8 cellular contexts compared by ENCODE assay signal in genomic region chrX:54182194-54182863, GRCh38. TPM values are rescaled to one million over a fixed set of nuclear protein-coding genes. Genes with fewer than 3 reads are reported as not detected.
DNase-seq lines count a peak whose midpoint lies in the region; ATAC-seq and TF ChIP-seq lines count a peak whose summit lies in the region.

No MANE protein-coding gene starts in this region.

- peak overlapping the region; percentile 98 for H3K9ac ChIP-seq in OCI-LY3 (ENCODE audit: low read length)

- H3K27ac ChIP-seq in OCI-LY3 (ENCODE audit: low read length) = peak overlapping the region; percentile 81
- H3K27ac ChIP-seq in esophagus squamous epithelium = peak overlapping the region; percentile 87 to 95 (median 91)

- intact Hi-C loops in esophagus squamous epithelium (cut with DNase I) = no loop called here

- DNase-seq in CD1c-positive myeloid dendritic cell (ENCODE audit: extremely low spot score) (peak; percentile 50), esophagus squamous epithelium (lab: John Stamatoyannopoulos, UW) (no peak)
- peak; percentile 78 for DNase-seq in activated T-cell treated with anti-CD3 and anti-CD28 coated beads, Interleukin-2, amount 50 U/mL, for 24 hours
- DNase-seq in naive thymus-derived CD8-positive, alpha-beta T cell = peak; percentile 34 to 82 (median 54)
- peak; percentile 63 for DNase-seq in stimulated activated naive CD4-positive, alpha-beta T cell treated with Interleukin-2 at 50 U/mL for 16 hours (lab: John Stamatoyannopoulos, UW)

- H3K27me3 ChIP-seq in OCI-LY3 (ENCODE audit: low read depth, low read length) = no peaks in the 10 kb centered on the region
- H3K27me3 ChIP-seq in esophagus squamous epithelium = no peaks in the 10 kb centered on the region

- peaks cover 43% of the 10 kb centered on the region for H3K36me3 Mint-ChIP-seq in activated T-cell treated with anti-CD3 and anti-CD28 coated beads, Interleukin-2, amount 50 U/mL, for 24 hours (ENCODE audit: low read depth)
- peaks cover 0 to 29% (median 3%) of the 10 kb centered on the region in 3 donors for H3K36me3 Mint-ChIP-seq in naive thymus-derived CD8-positive, alpha-beta T cell

- no peaks in the 10 kb centered on the region for H3K9me3 Mint-ChIP-seq in activated T-cell treated with anti-CD3 and anti-CD28 coated beads, Interleukin-2, amount 50 U/mL, for 24 hours
- H3K9me3 Mint-ChIP-seq in naive thymus-derived CD8-positive, alpha-beta T cell = no peaks in the 10 kb centered on the region

- H3K9me3 ChIP-seq in OCI-LY3 (ENCODE audit: insufficient read depth, low read length) = no peaks in the 10 kb centered on the region
- no peaks in the 10 kb centered on the region for H3K9me3 ChIP-seq in esophagus squamous epithelium

- H3K4me3 ChIP-seq in OCI-LY3 (ENCODE audit: low read length) (peak overlapping the region; percentile 98), esophagus squamous epithelium (peak overlapping the region; percentile 57 to 86 (median 73))

- no peak overlapping the region for H2AFZ ChIP-seq in OCI-LY3 (ENCODE audit: low read depth, low read length)

- WGBS in esophagus squamous epithelium, 2 donors = 2 to 45% methylated on average over 7 to 17 of the region's 36 CpGs

- peak overlapping the region; percentile 71 for H3K4me3 Mint-ChIP-seq in activated T-cell treated with anti-CD3 and anti-CD28 coated beads, Interleukin-2, amount 50 U/mL, for 24 hours
- H3K4me3 Mint-ChIP-seq in naive thymus-derived CD8-positive, alpha-beta T cell = peak overlapping the region; percentile 77 to 92 (median 86)

- peak overlapping the region; percentile 93 for H3K4me2 ChIP-seq in OCI-LY3 (ENCODE audit: low read length)

- H3K79me2 ChIP-seq in OCI-LY3 (ENCODE audit: low read length) = peaks cover 60% of the 10 kb centered on the region

- no peak for TF ChIP-seq CTCF in OCI-LY3 (IDR thresholded peaks at IDR 0.05; ENCODE audit: low read depth, low read length)
- no peak for TF ChIP-seq CTCF in esophagus squamous epithelium (IDR thresholded peaks at IDR 0.05)

- H3K27ac Mint-ChIP-seq in activated T-cell treated with anti-CD3 and anti-CD28 coated beads, Interleukin-2, amount 50 U/mL, for 24 hours = peak overlapping the region; percentile 88
- peak overlapping the region; percentile 35 to 93 (median 81) for H3K27ac Mint-ChIP-seq in naive thymus-derived CD8-positive, alpha-beta T cell

- H3K4me1 Mint-ChIP-seq in activated T-cell treated with anti-CD3 and anti-CD28 coated beads, Interleukin-2, amount 50 U/mL, for 24 hours (ENCODE audit: low read depth) = peaks cover 42% of the 10 kb centered on the region
- peaks cover 28 to 50% (median 49%) of the 10 kb centered on the region in 4 donors for H3K4me1 Mint-ChIP-seq in naive thymus-derived CD8-positive, alpha-beta T cell

- H3K36me3 ChIP-seq in OCI-LY3 (replicated peaks; ENCODE audit: low read depth, low read length) = peaks cover 24% of the 10 kb centered on the region
- H3K36me3 ChIP-seq in esophagus squamous epithelium = no peaks in the 10 kb centered on the region

- ATAC-seq in GM19324 (IDR thresholded peaks at IDR 0.05; ENCODE audit: low FRiP score, unreplicated experiment) (peak; percentile 62), HG03457 (IDR thresholded peaks at IDR 0.05; ENCODE audit: unreplicated experiment) (peak; percentile 41)
- peak; percentile 69 to 73 for ATAC-seq in naive thymus-derived CD8-positive, alpha-beta T cell

- POLR2A ChIA-PET in naive thymus-derived CD8-positive, alpha-beta T cell (lab: Charles Lee) = interaction anchor here (0.6 to 3.9 kb wide), 11 partner anchors 138 to 1269 kb away, joined by 3 to 47 read pairs (median 3); partner anchors contain the start of genes APEX2, MAGED2, MAGEH1 and PHF8

- H3K27me3 Mint-ChIP-seq in activated T-cell treated with anti-CD3 and anti-CD28 coated beads, Interleukin-2, amount 50 U/mL, for 24 hours = peaks cover 21% of the 10 kb centered on the region
- no peaks in the 10 kb centered on the region for H3K27me3 Mint-ChIP-seq in naive thymus-derived CD8-positive, alpha-beta T cell

- TF ChIP-seq POLR2A in esophagus squamous epithelium (IDR thresholded peaks at IDR 0.05) = peak in 1 of 4 donors; percentile 43

- peaks cover 44% of the 10 kb centered on the region for H4K20me1 ChIP-seq in OCI-LY3 (ENCODE audit: insufficient read depth, low read length)

- H3K4me1 ChIP-seq in OCI-LY3 (ENCODE audit: low read length) (peaks cover 51% of the 10 kb centered on the region), esophagus squamous epithelium (peaks cover 0 to 54% (median 15%) of the 10 kb centered on the region in 3 donors)

RNA-seq across cellular contexts. Expression of gene FAM120C, which starts 0.7 kb away (rescaled TPM):
- 1 to 10 TPM; 5.0 to 9.2 (median 6.9) TPM for total RNA-seq in esophagus squamous epithelium
- 10 to 100 TPM; 21.3 to 25.6 TPM for total RNA-seq in naive thymus-derived CD8-positive, alpha-beta T cell
- polyA plus RNA-seq in naive thymus-derived CD8-positive, alpha-beta T cell = 1 to 10 TPM; 6.9 to 8.1 (median 7.2) TPM
